1 cellular context compared by ENCODE assay signal in genomic region chr10:7932301-7933036, GRCh38.
TF ChIP-seq lines count a peak whose summit lies in the region.

No MANE protein-coding gene starts in this region.

TF ChIP-seq in HepG2, 621 proteins besides CTCF, POLR2A, EP300 and RAD21 (continued from another document):
- TF ChIP-seq ZNF609 (CRISPR knock-in tag; IDR thresholded peaks at IDR 0.05; ENCODE audit: borderline replicate concordance) (peak; percentile 93), HDAC1 (CRISPR knock-in tag; IDR thresholded peaks at IDR 0.05) (peak; percentile 71), SAP130 (CRISPR knock-in tag; IDR thresholded peaks at IDR 0.05; ENCODE audit: low read depth) (peak; percentile 85), PRMT3 (CRISPR knock-in tag; IDR thresholded peaks at IDR 0.05; ENCODE audit: borderline replicate concordance, low read depth) (no peak), ZNF124 (CRISPR knock-in tag; IDR thresholded peaks at IDR 0.05) (peak; percentile 73; the same call in 1 of the 2 replicates), KLF11 (CRISPR knock-in tag; IDR thresholded peaks at IDR 0.05) (no peak), ELK4 (CRISPR knock-in tag; IDR thresholded peaks at IDR 0.05; ENCODE audit: borderline replicate concordance) (no peak), ZNF788 (CRISPR knock-in tag; IDR thresholded peaks at IDR 0.05; ENCODE audit: borderline replicate concordance) (no peak; the same call in 1 of the 2 replicates), ZMAT3 (CRISPR knock-in tag; conservative IDR thresholded peaks at IDR 0.05) (peak; percentile 64; the same call in 1 of the 2 replicates), CREM (IDR thresholded peaks at IDR 0.05) (peak; percentile 78; the same call in 1 of the 2 replicates), CREM (CRISPR knock-in tag; IDR thresholded peaks at IDR 0.05) (no peak), ONECUT2 (CRISPR knock-in tag; IDR thresholded peaks at IDR 0.05) (peak; percentile 77), STAG1 (CRISPR knock-in tag; IDR thresholded peaks at IDR 0.05) (peak; percentile 6; the same call in 1 of the 2 replicates), MED1 (CRISPR knock-in tag; IDR thresholded peaks at IDR 0.05) (peak; percentile 83), LRRFIP1 (CRISPR knock-in tag; conservative IDR thresholded peaks at IDR 0.05) (no peak), TBX3 (IDR thresholded peaks at IDR 0.05; ENCODE audit: borderline replicate concordance) (peak; percentile 92), SNAPC2 (CRISPR knock-in tag; IDR thresholded peaks at IDR 0.05) (peak; percentile 50; the same call in 1 of the 2 replicates), AHDC1 (CRISPR knock-in tag; IDR thresholded peaks at IDR 0.05; ENCODE audit: borderline replicate concordance) (peak; percentile 89; the same call in 1 of the 2 replicates), ZNF24 (IDR thresholded peaks at IDR 0.05) (peak; percentile 56), KMT2A (CRISPR knock-in tag; IDR thresholded peaks at IDR 0.05) (peak; percentile 67; the same call in 1 of the 2 replicates), HOMEZ (CRISPR knock-in tag; IDR thresholded peaks at IDR 0.05; ENCODE audit: low read depth) (peak; percentile 97), CHCHD3 (CRISPR knock-in tag; IDR thresholded peaks at IDR 0.05) (no peak), JUN (CRISPR knock-in tag; IDR thresholded peaks at IDR 0.05) (peak; percentile 58; the same call in 1 of the 2 replicates), XBP1 (CRISPR knock-in tag; IDR thresholded peaks at IDR 0.05) (0 out of 2 replicates have a peak, but pooled peaks have one; percentile 28), ELF4 (CRISPR knock-in tag; IDR thresholded peaks at IDR 0.05; ENCODE audit: borderline replicate concordance) (0 out of 2 replicates have a peak, but pooled peaks have one; percentile 27), ZNF292 (CRISPR knock-in tag; IDR thresholded peaks at IDR 0.05; ENCODE audit: borderline replicate concordance, low read depth) (peak; percentile 93), FOSL2 (CRISPR knock-in tag; IDR thresholded peaks at IDR 0.05) (peak; percentile 89), GZF1 (CRISPR knock-in tag; IDR thresholded peaks at IDR 0.05) (0 out of 2 replicates have a peak, but pooled peaks have one; percentile 25), PBX2 (CRISPR knock-in tag; IDR thresholded peaks at IDR 0.05) (0 out of 2 replicates have a peak, but pooled peaks have one; percentile 21)
